ENCODE assay signal across 10 cellular contexts in genomic region chr11:84524422-84525051, GRCh38.
DNase-seq lines count a peak whose midpoint lies in the region; ATAC-seq and TF ChIP-seq lines count a peak whose summit lies in the region.
"Had no signal": no experiment of that assay in that cellular context is flagged by ENCODE, and none has a peak within 500 bp of the region (broad histone marks: within the 10 kb centered on the region; RNA-seq: fewer than 3 reads in every experiment).

No MANE protein-coding gene starts in this region.

- intact Hi-C loops in Panc1 (cut with micrococcal nuclease; ENCODE audit: unreplicated experiment) = loop anchor here (2.0 to 5.0 kb wide), 3 partner anchors 127 to 688 kb away; no protein-coding TSS in a partner anchor
- intact Hi-C loops in tibial artery (cut with DNase I; ENCODE audit: low total_unique reads) = loop anchor here (10.0 kb wide), 2 partner anchors 130 to 690 kb away; no protein-coding TSS in a partner anchor

- no peak for ATAC-seq in Panc1
- no peak for ATAC-seq in HG03439 (IDR thresholded peaks at IDR 0.05; ENCODE audit: unreplicated experiment)
- ATAC-seq in HG03045 (IDR thresholded peaks at IDR 0.05; ENCODE audit: unreplicated experiment) = no peak
- ATAC-seq in HG03039 (IDR thresholded peaks at IDR 0.05; ENCODE audit: unreplicated experiment) = no peak

- no peaks in the 10 kb centered on the region for H3K9me3 ChIP-seq in Panc1 (ENCODE audit: control insufficient read depth, insufficient read depth, low read depth, low read length)
- H3K9me3 ChIP-seq in tibial artery = no peaks in the 10 kb centered on the region

- H3K27ac ChIP-seq in Panc1 (ENCODE audit: low read length) = no peak overlapping the region
- H3K27ac ChIP-seq in tibial artery = peak overlapping the region in 1 of 2 donors; percentile 48
- H3K27ac ChIP-seq: epithelial cell of prostate had no signal

- CTCF ChIA-PET in Panc1 (lab: Charles Lee) = interaction anchor here (0.7 to 2.2 kb wide), 5 partner anchors 186 to 1666 kb away, joined by 3 to 19 read pairs (median 4); no protein-coding TSS in a partner anchor

- in situ Hi-C loops in Panc1 (cut with HindIII; ENCODE audit: low pct_unique_long_range_greater_than_20kb, low sequenced_read_pairs) = no loop called here

- TF ChIP-seq CTCF in Panc1 (IDR thresholded peaks at IDR 0.05) (peak; percentile 64; the same call in 1 of the 2 replicates), foreskin fibroblast (IDR thresholded peaks at IDR 0.05; ENCODE audit: low read depth, low read length) (peak; percentile 42), tibial artery (IDR thresholded peaks at IDR 0.05) (peak; percentile 59 to 73)

- no TSS peak for BruUV-seq in Panc1 (replicated peaks; lab: Mats Ljungman, UMichigan)

- no peak overlapping the region for H3K4me3 ChIP-seq in Panc1 (ENCODE audit: low read depth in 2 of 2, low read length in 2 of 2)
- H3K4me3 ChIP-seq in foreskin fibroblast (ENCODE audit: low read depth in 1 of 2, low read length in 2 of 2) = no peak overlapping the region
- H3K4me3 ChIP-seq in tibial artery = no peak overlapping the region

- POLR2A ChIA-PET in Panc1 (lab: Charles Lee) = no interaction called here

- peak; percentile 33 for DNase-seq in NOMO-1 treated with DMSO at 0.1 percent for 48 hours (lab: John Stamatoyannopoulos, UW; ENCODE audit: unreplicated experiment)
- DNase-seq in NOMO-1 treated with dmso at 0.1 percent for 144 hours (lab: John Stamatoyannopoulos, UW; ENCODE audit: unreplicated experiment) = no peak
- no peak for DNase-seq in Panc1 (ENCODE audit: low read depth, low spot score)
- DNase-seq in foreskin fibroblast = peak; percentile 0 to 1
- DNase-seq in tibial artery = no peak
- DNase-seq: NCI-H774 had no signal

- H3K4me1 ChIP-seq in Panc1 (ENCODE audit: control insufficient read depth, insufficient read depth, low read length) (no peaks in the 10 kb centered on the region), tibial artery (peaks cover 0 to 20% (median 0%) of the 10 kb centered on the region in 4 donors)

- no peaks in the 10 kb centered on the region for H3K27me3 ChIP-seq in Panc1 (ENCODE audit: control insufficient read depth, insufficient read depth, low read length)
- no peaks in the 10 kb centered on the region for H3K27me3 ChIP-seq in tibial artery

- H3K36me3 ChIP-seq in Panc1 (ENCODE audit: control insufficient read depth, insufficient read depth, low read length) (no peaks in the 10 kb centered on the region), tibial artery (no peaks in the 10 kb centered on the region)

Comparison
In these comparisons a context has a peak if more than half of its experiments do, and no peak if none do; other contexts are left out.
1. DNase-seq: peak in NOMO-1 treated with DMSO at 0.1 percent for 48 hours (single experiment) and foreskin fibroblast (2 of 2); none in NOMO-1 treated with dmso at 0.1 percent for 144 hours (single experiment), Panc1 (single experiment) and tibial artery (0 of 2).
2. Peak in every context shown above with its lines, with median percentiles within 50 percentile points of each other: CTCF ChIP-seq.